ENCODE assay signal across 18 cellular contexts in the genomic region with DNA sequence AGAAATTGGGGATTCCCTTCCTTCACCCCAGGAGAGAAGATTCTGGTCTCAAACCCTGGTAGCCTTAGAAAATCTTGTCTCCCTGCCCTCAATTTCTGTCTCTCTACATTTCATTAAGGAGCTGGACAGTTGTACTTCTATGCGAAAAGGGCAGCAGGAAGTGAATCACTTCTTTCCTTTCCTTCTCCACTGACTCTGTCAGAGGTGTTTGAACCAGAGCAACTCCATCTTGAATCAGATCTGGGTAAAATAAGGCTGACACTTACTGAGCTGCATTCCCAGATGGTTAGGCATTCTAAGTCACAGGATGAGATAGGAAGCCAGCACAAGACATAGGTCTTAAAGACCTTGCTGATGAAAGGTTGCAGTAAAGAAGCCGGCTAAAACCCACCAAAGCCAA.
A peak's percentile ranks its signal among the peaks of the same experiment; 100 is the strongest.
DNase-seq lines count a peak whose midpoint lies in the region; FAIRE-seq and TF ChIP-seq lines count a peak whose summit lies in the region.
"Had no signal": no experiment of that assay in that cellular context is flagged by ENCODE, and none has a peak within 500 bp of the region (broad histone marks: within the 10 kb centered on the region; RNA-seq: fewer than 3 reads in every experiment).

No MANE protein-coding gene starts in this region.

- intact Hi-C loops in endothelial cell of umbilical vein (cut with micrococcal nuclease), result no loop called here

- POLR2A ChIA-PET in endothelial cell of umbilical vein (lab: Charles Lee), result no interaction called here

- FAIRE-seq in astrocyte (lab: Jason Lieb, UNC), result no peak
- FAIRE-seq in endothelial cell of umbilical vein (lab: Jason Lieb, UNC), result peak; percentile 47
- FAIRE-seq: A549, GM12878 had no signal

- H3K9me2 ChIP-seq in Loucy (replicated peaks; ENCODE audit: low read depth, low read length), result no peaks in the 10 kb centered on the region

- H3K4me1 ChIP-seq in Loucy (ENCODE audit: insufficient read depth, low read length, poor library complexity, severe bottlenecking) (peaks cover 38% of the 10 kb centered on the region), astrocyte (ENCODE audit: insufficient read depth, low read length) (no peaks in the 10 kb centered on the region), endothelial cell of umbilical vein (ENCODE audit: control insufficient read depth, extremely low read depth, insufficient read depth, low read length) (no peaks in the 10 kb centered on the region)
- H3K4me1 ChIP-seq: A549, BLaER1 had no signal

- H3K27ac Mint-ChIP-seq in astrocyte (ENCODE audit: unreplicated experiment), result no peak overlapping the region
- H3K27ac Mint-ChIP-seq: CD14-positive monocyte; CD4-positive, alpha-beta memory T cell had no signal

- dilution Hi-C loops in endothelial cell of umbilical vein (cut with MboI; ENCODE audit: extremely low pct_ligation_motif_present, low sequenced_read_pairs), result no loop called here

- H3K79me2 ChIP-seq in Loucy (ENCODE audit: insufficient read depth, low read length), result no peaks in the 10 kb centered on the region
- H3K79me2 ChIP-seq in astrocyte (ENCODE audit: insufficient read depth, low read length), result no peaks in the 10 kb centered on the region
- no peaks in the 10 kb centered on the region for H3K79me2 ChIP-seq in endothelial cell of umbilical vein (ENCODE audit: control insufficient read depth, insufficient read depth, low read length)

- H3K9me1 ChIP-seq in endothelial cell of umbilical vein (replicated peaks; ENCODE audit: control insufficient read depth, extremely low read depth, insufficient read depth, low read length), result no peaks in the 10 kb centered on the region

- no peak overlapping the region for H3K4me3 Mint-ChIP-seq in astrocyte (ENCODE audit: unreplicated experiment)
- H3K4me3 Mint-ChIP-seq: CD14-positive monocyte; CD4-positive, alpha-beta memory T cell had no signal

- no peak for TF ChIP-seq POLR2A in endothelial cell of umbilical vein (IDR thresholded peaks at IDR 0.05; ENCODE audit: low read depth, low read length)

- CTCF ChIA-PET in endothelial cell of umbilical vein (lab: Charles Lee), result interaction anchor here (3.6 kb wide), 1 partner anchor 119 kb away, joined by 10 read pairs; no protein-coding TSS in a partner anchor

- no peaks in the 10 kb centered on the region for H4K20me1 ChIP-seq in Loucy (ENCODE audit: insufficient read depth, low read length, poor library complexity, severe bottlenecking)
- no peaks in the 10 kb centered on the region for H4K20me1 ChIP-seq in astrocyte (ENCODE audit: insufficient read depth, low read length)
- no peaks in the 10 kb centered on the region for H4K20me1 ChIP-seq in endothelial cell of umbilical vein (replicated peaks; ENCODE audit: control insufficient read depth, extremely low read depth, insufficient read depth, low read length)
- H4K20me1 ChIP-seq: BLaER1 had no signal

- H3K36me3 ChIP-seq in Loucy (ENCODE audit: insufficient read depth, low read length) (no peaks in the 10 kb centered on the region), astrocyte (ENCODE audit: insufficient read depth, low read length) (no peaks in the 10 kb centered on the region), endothelial cell of umbilical vein (ENCODE audit: control insufficient read depth in 2 of 2, extremely low read depth in 1 of 2, insufficient read depth in 2 of 2, low read length in 2 of 2) (no peaks in the 10 kb centered on the region)
- H3K36me3 ChIP-seq: BLaER1 had no signal

- H2AFZ ChIP-seq in Loucy (ENCODE audit: low read length), result peak overlapping the region; percentile 14; the same call in 1 of the 2 replicates
- H2AFZ ChIP-seq in astrocyte (ENCODE audit: low read depth, low read length), result peak overlapping the region; percentile 7
- peak overlapping the region; percentile 6 for H2AFZ ChIP-seq in endothelial cell of umbilical vein (ENCODE audit: low read depth, low read length)
- H2AFZ ChIP-seq: GM23248 had no signal

- H3K36me3 Mint-ChIP-seq in astrocyte (ENCODE audit: low read depth, unreplicated experiment), result no peaks in the 10 kb centered on the region
- H3K36me3 Mint-ChIP-seq: CD14-positive monocyte; CD4-positive, alpha-beta memory T cell had no signal

- H3K4me3 ChIP-seq in Loucy (ENCODE audit: low read length, poor library complexity, severe bottlenecking) (peak overlapping the region; percentile 23), astrocyte (ENCODE audit: insufficient read depth, low read depth, low read length) (no peak overlapping the region), endothelial cell of umbilical vein (replicated peaks in 1 of 3; ENCODE audit: insufficient read depth in 1 of 3, low read depth in 1 of 3, low read length in 3 of 3) (no peak overlapping the region)
- H3K4me3 ChIP-seq: A549, BLaER1, GM12878, GM23248 had no signal

- H3K9me3 ChIP-seq in Loucy (ENCODE audit: insufficient read depth, low read depth, low read length) (no peaks in the 10 kb centered on the region), astrocyte (ENCODE audit: insufficient read depth, low read depth, low read length) (no peaks in the 10 kb centered on the region), endothelial cell of umbilical vein (replicated peaks; ENCODE audit: control insufficient read depth, insufficient read depth, low read length) (no peaks in the 10 kb centered on the region)
- H3K9me3 ChIP-seq: A549, BLaER1 had no signal

- TF ChIP-seq CTCF in Loucy (conservative IDR thresholded peaks at IDR 0.05; ENCODE audit: low read length) (no peak), astrocyte (IDR thresholded peaks at IDR 0.05; ENCODE audit: insufficient read depth, low read depth, low read length) (no peak), endothelial cell of umbilical vein (IDR thresholded peaks at IDR 0.05; ENCODE audit: extremely low read depth in 1 of 2, insufficient read depth in 1 of 2, low read depth in 1 of 2, low read length in 2 of 2) (no peak)

- H3K4me2 ChIP-seq in Loucy (ENCODE audit: low read depth, low read length, poor library complexity, severe bottlenecking) (peak overlapping the region; percentile 49), astrocyte (ENCODE audit: low read length) (no peak overlapping the region), endothelial cell of umbilical vein (ENCODE audit: insufficient read depth, low read length) (no peak overlapping the region)
- H3K4me2 ChIP-seq: A549, BLaER1 had no signal

- DNase-seq in ELR (ENCODE audit: low read depth) (peak; percentile 25), astrocyte (ENCODE audit: low read depth) (no peak), endothelial cell of umbilical vein (ENCODE audit: low read depth, low spot score) (peak; percentile 17), NCI-H226 (no peak), activated gamma-delta T cell (lab: John Stamatoyannopoulos, UW) (no peak), DMS153 (lab: John Stamatoyannopoulos, UW) (no peak)
- no peak for DNase-seq in activated naive CD4-positive, alpha-beta T cell treated with anti-CD3 and anti-CD28 coated beads, Interleukin-2, amount 50 U/mL, for 16 hours
- DNase-seq: CD4-positive, alpha-beta memory T cell; DMS79 treated with DMSO at 0.1 percent for 48 hours; H7; KBM-7 had no signal

- peaks cover 3% of the 10 kb centered on the region for H3K4me1 Mint-ChIP-seq in astrocyte (ENCODE audit: low read depth, unreplicated experiment)
- H3K4me1 Mint-ChIP-seq: CD14-positive monocyte; CD4-positive, alpha-beta memory T cell had no signal

- H3K27me3 Mint-ChIP-seq in astrocyte (ENCODE audit: low read depth, unreplicated experiment), result no peaks in the 10 kb centered on the region
- H3K27me3 Mint-ChIP-seq: CD4-positive, alpha-beta memory T cell had no signal

- peak overlapping the region; percentile 32 for H3K9ac ChIP-seq in Loucy (ENCODE audit: low read depth, low read length, poor library complexity, severe bottlenecking)
- no peak overlapping the region for H3K9ac ChIP-seq in astrocyte (ENCODE audit: low read length)
- no peak overlapping the region for H3K9ac ChIP-seq in endothelial cell of umbilical vein (replicated peaks; ENCODE audit: extremely low read depth, insufficient read depth, low read length)
- H3K9ac ChIP-seq: BLaER1, GM23248 had no signal

- no TSS peak for BruUV-seq in endothelial cell of umbilical vein (replicated peaks; lab: Mats Ljungman, UMichigan)

- H3K9me3 Mint-ChIP-seq in astrocyte (ENCODE audit: unreplicated experiment), result peaks cover under 1% of the 10 kb centered on the region

- peaks cover 17% of the 10 kb centered on the region for H3F3A ChIP-seq in Loucy (ENCODE audit: low read depth)

- H3K27me3 ChIP-seq in Loucy (ENCODE audit: insufficient read depth, low read length, poor library complexity, severe bottlenecking) (no peaks in the 10 kb centered on the region), astrocyte (ENCODE audit: insufficient read depth, low read length) (no peaks in the 10 kb centered on the region), endothelial cell of umbilical vein (ENCODE audit: control insufficient read depth in 2 of 2, insufficient read depth in 2 of 2, low read length in 2 of 2) (no peaks in the 10 kb centered on the region)
- H3K27me3 ChIP-seq: BLaER1 had no signal

- no peak overlapping the region for H3K27ac ChIP-seq in astrocyte (ENCODE audit: low read depth, low read length)
- no peak overlapping the region for H3K27ac ChIP-seq in endothelial cell of umbilical vein (ENCODE audit: insufficient read depth, low read depth, low read length)
- H3K27ac ChIP-seq: 22Rv1, A549, BLaER1, GM23248 had no signal

TF ChIP-seq in endothelial cell of umbilical vein, 7 proteins besides CTCF, POLR2A, EP300 and RAD21:
- TF ChIP-seq EZH2 (IDR thresholded peaks at IDR 0.05; ENCODE audit: borderline replicate concordance, low read depth, low read length, severe bottlenecking), result no peak
- TF ChIP-seq FOS (IDR thresholded peaks at IDR 0.05; ENCODE audit: borderline replicate concordance, insufficient read depth, low read length), result peak; percentile 32

Comparison
In these comparisons a context has a peak if more than half of its experiments do, and no peak if none do; other contexts are left out.
1. DNase-seq: peak in ELR (single experiment) and endothelial cell of umbilical vein (single experiment); none in astrocyte (single experiment), activated naive CD4-positive, alpha-beta T cell treated with anti-CD3 and anti-CD28 coated beads, Interleukin-2, amount 50 U/mL, for 16 hours (single experiment), NCI-H226 (single experiment), activated gamma-delta T cell (single experiment) and DMS153 (single experiment).
2. Peak in every context shown above with its lines, with median percentiles within 50 percentile points of each other: H2AFZ ChIP-seq.